In the genomic region with DNA sequence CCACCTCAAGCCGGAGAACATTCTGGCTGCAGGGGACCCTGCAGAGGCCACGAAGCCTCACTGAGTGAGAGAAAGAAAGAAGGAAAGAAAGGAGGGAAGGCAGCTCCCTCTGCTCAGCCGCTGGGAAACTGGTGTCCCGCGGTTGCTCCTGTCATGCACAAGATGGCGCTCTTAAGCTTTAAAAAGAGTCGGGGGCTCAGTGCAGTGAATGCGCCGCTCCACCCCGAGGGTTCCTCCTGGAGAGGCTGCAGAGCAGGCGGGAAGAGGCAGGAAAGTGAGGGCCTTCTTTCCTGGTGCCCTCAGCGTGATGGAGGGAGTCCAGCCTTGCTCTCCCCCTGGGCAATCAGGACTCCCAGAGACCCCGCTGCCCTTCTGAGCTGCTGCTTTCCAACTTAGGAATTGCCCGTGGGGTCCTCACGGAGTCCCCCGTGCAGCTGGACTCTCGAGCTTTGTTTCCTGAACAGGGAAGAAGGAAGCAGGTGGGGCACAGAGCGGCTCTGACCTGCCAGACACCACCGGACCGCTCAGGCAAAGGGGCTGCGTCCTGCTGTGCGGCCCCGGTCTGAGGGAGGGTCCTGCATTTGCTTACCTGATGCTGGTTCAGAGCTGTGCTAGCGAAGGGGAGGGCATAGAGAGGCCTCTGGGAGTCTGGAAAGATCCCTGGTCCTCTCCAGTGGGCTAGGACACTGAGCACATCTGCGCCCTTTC, we compare ENCODE assay signal across 9 cellular contexts.
DNase-seq lines count a peak whose midpoint lies in the region; TF ChIP-seq lines count a peak whose summit lies in the region.
"Had no signal": no experiment of that assay in that cellular context is flagged by ENCODE, and none has a peak within 500 bp of the region (broad histone marks: within the 10 kb centered on the region; RNA-seq: fewer than 3 reads in every experiment).

No MANE protein-coding gene starts in this region.

- no peak overlapping the region for H4K5ac ChIP-seq in mesendoderm (ENCODE audit: low read length)

- no peaks in the 10 kb centered on the region for H3K79me1 ChIP-seq in mesendoderm (ENCODE audit: low read length)

- H3K36me3 ChIP-seq in mesendoderm (ENCODE audit: control insufficient read depth, insufficient read depth, low read length), result no peaks in the 10 kb centered on the region

- no peak overlapping the region for H4K8ac ChIP-seq in mesendoderm (ENCODE audit: low read depth, low read length)

- no peak overlapping the region for H3K18ac ChIP-seq in mesendoderm (ENCODE audit: low read length)

- H3K9me3 Mint-ChIP-seq in brain, result peaks cover 0 to 2% (median 0%) of the 10 kb centered on the region in 5 experiments
- H3K9me3 Mint-ChIP-seq: activated B cell treated with CpG ODN at 0.5 μM for 24 hours had no signal

- H3K4me2 ChIP-seq in mesendoderm (ENCODE audit: low read length), result no peak overlapping the region

- DNase-seq in NOMO-1 (lab: John Stamatoyannopoulos, UW; ENCODE audit: unreplicated experiment in 2 of 2), result peak; percentile 0 to 1
- DNase-seq in NOMO-1 treated with DMSO at 0.1 percent for 48 hours (lab: John Stamatoyannopoulos, UW; ENCODE audit: unreplicated experiment), result no peak
- peak; percentile 41 for DNase-seq in NCI-H1092 treated with DMSO at 0.1 percent for 48 hours (lab: John Stamatoyannopoulos, UW)
- peak; percentile 82 for DNase-seq in mesendoderm
- DNase-seq in effector CD8-positive, alpha-beta T cell (lab: John Stamatoyannopoulos, UW), result no peak
- DNase-seq in AG08396 (ENCODE audit: low spot score), result no peak
- no peak for DNase-seq in COR-L47 (lab: John Stamatoyannopoulos, UW)
- DNase-seq: activated B cell treated with CpG ODN at 0.5 μM for 24 hours had no signal

- no peak overlapping the region for H3K27ac ChIP-seq in mesendoderm (ENCODE audit: low read depth, low read length)

- no peak overlapping the region for H3K4me3 Mint-ChIP-seq in brain
- H3K4me3 Mint-ChIP-seq: activated B cell treated with CpG ODN at 0.5 μM for 24 hours had no signal

- no peak overlapping the region for H2AK5ac ChIP-seq in mesendoderm (ENCODE audit: low read length)

- H3K4me3 ChIP-seq in mesendoderm (ENCODE audit: low read length), result no peak overlapping the region

- no peak overlapping the region for H2BK15ac ChIP-seq in mesendoderm (replicated peaks; ENCODE audit: low read depth)

- H3K36me3 Mint-ChIP-seq in brain, result no peaks in the 10 kb centered on the region

- H3K27ac Mint-ChIP-seq in brain, result peak overlapping the region in 2 of 5 experiments; percentile 55 to 89
- H3K27ac Mint-ChIP-seq: activated B cell treated with CpG ODN at 0.5 μM for 24 hours had no signal

- TF ChIP-seq CTCF in brain (conservative IDR thresholded peaks at IDR 0.05), result peak; percentile 92 to 95

- WGBS in mesendoderm (ENCODE audit: extremely low coverage, insufficient coverage, low lambda C conversion rate), result no CpG with 5 or more reads among the region's 25 CpGs

- H3K4me1 Mint-ChIP-seq in brain, result peaks cover 45% of the 10 kb centered on the region
- H3K4me1 Mint-ChIP-seq: activated B cell treated with CpG ODN at 0.5 μM for 24 hours had no signal

- H3K4me1 ChIP-seq in mesendoderm (ENCODE audit: control insufficient read depth, low read depth, low read length), result no peaks in the 10 kb centered on the region

- H3K27me3 ChIP-seq in mesendoderm (ENCODE audit: insufficient read depth, low read length, poor library complexity), result no peaks in the 10 kb centered on the region

- H3K9ac ChIP-seq in mesendoderm (ENCODE audit: low read length), result peak overlapping the region; percentile 19

- H3K23ac ChIP-seq in mesendoderm (ENCODE audit: low read length), result no peak overlapping the region

- H3K56ac ChIP-seq in mesendoderm (ENCODE audit: low read length), result no peak overlapping the region

- no peak overlapping the region for H2BK5ac ChIP-seq in mesendoderm (ENCODE audit: low read length)

- H3K27me3 Mint-ChIP-seq in brain, result peaks cover 59% of the 10 kb centered on the region

- H3K4ac ChIP-seq in mesendoderm (ENCODE audit: low read depth, low read length), result no peak overlapping the region

- no peak overlapping the region for H2BK120ac ChIP-seq in mesendoderm (ENCODE audit: low read depth, low read length)

- H3K79me2 ChIP-seq in mesendoderm (ENCODE audit: control insufficient read depth, insufficient read depth, low read length), result no peaks in the 10 kb centered on the region

Comparison
In these comparisons a context has a peak if more than half of its experiments do, and no peak if none do; other contexts are left out.
1. DNase-seq: peak in NOMO-1 (2 of 2), NCI-H1092 treated with DMSO at 0.1 percent for 48 hours (single experiment) and mesendoderm (single experiment); none in NOMO-1 treated with DMSO at 0.1 percent for 48 hours (single experiment), effector CD8-positive, alpha-beta T cell (single experiment), AG08396 (single experiment) and COR-L47 (single experiment).